ENCODE assay signal across 8 cellular contexts in the genomic region with DNA sequence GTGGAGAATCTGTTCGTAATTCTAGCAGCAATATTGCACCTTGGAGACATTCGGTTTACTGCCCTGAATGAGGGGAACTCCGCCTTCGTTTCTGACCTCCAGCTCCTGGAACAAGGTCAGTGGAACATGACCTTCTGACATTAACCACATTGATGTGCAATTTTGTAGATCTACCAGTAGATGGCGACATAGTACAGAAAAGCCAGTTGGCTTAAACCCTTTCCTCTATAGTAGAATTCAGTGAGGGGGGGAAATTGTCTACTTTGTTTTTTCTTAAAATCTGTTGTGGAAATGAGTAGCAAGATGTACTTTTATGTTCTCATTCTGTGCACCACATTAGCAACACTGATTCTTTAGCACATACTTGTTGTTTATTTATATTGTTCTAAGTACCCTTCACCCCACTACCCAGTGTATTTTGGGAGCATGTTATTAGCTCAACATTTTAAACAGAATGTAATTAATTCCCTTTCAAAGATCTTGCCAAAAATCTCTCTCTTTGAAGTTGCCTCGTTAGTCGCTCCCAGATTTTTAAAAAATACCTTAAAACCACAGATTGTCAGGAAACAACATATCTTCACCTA.
DNase-seq lines count a peak whose midpoint lies in the region; ATAC-seq, FAIRE-seq and TF ChIP-seq lines count a peak whose summit lies in the region.

No MANE protein-coding gene starts in this region.

- no peak overlapping the region for H3K4me2 ChIP-seq in OCI-LY3 (ENCODE audit: low read length)

- no peaks in the 10 kb centered on the region for H3K36me3 ChIP-seq in OCI-LY3 (replicated peaks; ENCODE audit: low read depth, low read length)
- no peaks in the 10 kb centered on the region for H3K36me3 ChIP-seq in colonic mucosa
- no peaks in the 10 kb centered on the region for H3K36me3 ChIP-seq in right lobe of liver
- H3K36me3 ChIP-seq in uterus = no peaks in the 10 kb centered on the region

- H3K9me3 ChIP-seq in OCI-LY3 (ENCODE audit: insufficient read depth, low read length) (no peaks in the 10 kb centered on the region), colonic mucosa (no peaks in the 10 kb centered on the region), right lobe of liver (no peaks in the 10 kb centered on the region), uterus (no peaks in the 10 kb centered on the region)

- no peak overlapping the region for H3K4me3 Mint-ChIP-seq in activated naive CD4-positive, alpha-beta T cell treated with anti-CD3 and anti-CD28 coated beads for 36 hours

- H2AFZ ChIP-seq in OCI-LY3 (ENCODE audit: low read depth, low read length) = no peak overlapping the region

- H3K9me3 Mint-ChIP-seq in activated naive CD4-positive, alpha-beta T cell treated with anti-CD3 and anti-CD28 coated beads, Interleukin-2, amount 50 U/mL, for 72 hours = no peaks in the 10 kb centered on the region
- H3K9me3 Mint-ChIP-seq in activated naive CD4-positive, alpha-beta T cell treated with anti-CD3 and anti-CD28 coated beads for 36 hours = no peaks in the 10 kb centered on the region

- H3K4me1 ChIP-seq in OCI-LY3 (ENCODE audit: low read length) (no peaks in the 10 kb centered on the region), colonic mucosa (no peaks in the 10 kb centered on the region), right lobe of liver (no peaks in the 10 kb centered on the region), uterus (no peaks in the 10 kb centered on the region)

- H3K79me2 ChIP-seq in OCI-LY3 (ENCODE audit: low read length) = no peaks in the 10 kb centered on the region

- WGBS in right lobe of liver (ENCODE audit: insufficient coverage, low coverage, low lambda C conversion rate, missing lambda C conversion rate) = 14% methylated on average over 7 of the region's 7 CpGs

- no peak overlapping the region for H3K27ac Mint-ChIP-seq in activated naive CD4-positive, alpha-beta T cell treated with anti-CD3 and anti-CD28 coated beads, Interleukin-2, amount 50 U/mL, for 72 hours
- H3K27ac Mint-ChIP-seq in activated naive CD4-positive, alpha-beta T cell treated with anti-CD3 and anti-CD28 coated beads for 36 hours = no peak overlapping the region

- peak; percentile 64 to 81 for ATAC-seq in activated naive CD4-positive, alpha-beta T cell treated with anti-CD3 and anti-CD28 coated beads, Interleukin-2, amount 50 U/mL, for 72 hours
- ATAC-seq in GM21717 (IDR thresholded peaks at IDR 0.05; ENCODE audit: unreplicated experiment) (peak; percentile 97), right lobe of liver (peak; percentile 91 to 99 (median 96))

- intact Hi-C loops in activated naive CD4-positive, alpha-beta T cell treated with anti-CD3 and anti-CD28 coated beads for 36 hours (cut with micrococcal nuclease) = loop anchor here (1.0 to 10.0 kb wide), 8 partner anchors 47 to 1451 kb away; no protein-coding TSS in a partner anchor
- intact Hi-C loops in colonic mucosa (cut with DNase I) (loop anchor here (5.0 to 10.0 kb wide), 3 partner anchors 831 to 1453 kb away; no protein-coding TSS in a partner anchor), right lobe of liver (cut with DNase I) (loop anchor here (10.0 kb wide), 2 partner anchors 183 to 1153 kb away; no protein-coding TSS in a partner anchor), uterus (cut with DNase I; ENCODE audit: low total_unique reads) (no loop called here)

- H3K36me3 Mint-ChIP-seq in activated naive CD4-positive, alpha-beta T cell treated with anti-CD3 and anti-CD28 coated beads, Interleukin-2, amount 50 U/mL, for 72 hours = no peaks in the 10 kb centered on the region
- no peaks in the 10 kb centered on the region for H3K36me3 Mint-ChIP-seq in activated naive CD4-positive, alpha-beta T cell treated with anti-CD3 and anti-CD28 coated beads for 36 hours (ENCODE audit: low read depth)

- no peak overlapping the region for H3K27ac ChIP-seq in OCI-LY3 (ENCODE audit: low read length)
- H3K27ac ChIP-seq in colonic mucosa = no peak overlapping the region
- no peak overlapping the region for H3K27ac ChIP-seq in right lobe of liver
- H3K27ac ChIP-seq in uterus = no peak overlapping the region

- H3K4me3 ChIP-seq in OCI-LY3 (ENCODE audit: low read length) (no peak overlapping the region), colonic mucosa (no peak overlapping the region), right lobe of liver (no peak overlapping the region), uterus (no peak overlapping the region)

- CTCF ChIA-PET in activated naive CD4-positive, alpha-beta T cell treated with anti-CD3 and anti-CD28 coated beads for 36 hours (lab: Charles Lee) = interaction anchor here (0.6 to 2.8 kb wide), 9 partner anchors 11 to 828 kb away, joined by 3 to 16 read pairs (median 3); no protein-coding TSS in a partner anchor

- no peaks in the 10 kb centered on the region for H3K4me1 Mint-ChIP-seq in activated naive CD4-positive, alpha-beta T cell treated with anti-CD3 and anti-CD28 coated beads for 36 hours (ENCODE audit: low read depth)

- H3K27me3 Mint-ChIP-seq in activated naive CD4-positive, alpha-beta T cell treated with anti-CD3 and anti-CD28 coated beads for 36 hours (ENCODE audit: low read depth) = peaks cover 4% of the 10 kb centered on the region

- no peaks in the 10 kb centered on the region for H4K20me1 ChIP-seq in OCI-LY3 (ENCODE audit: insufficient read depth, low read length)

- no peak for FAIRE-seq in HTR-8/SVneo (lab: Jason Lieb, UNC)

- TF ChIP-seq CTCF in OCI-LY3 (IDR thresholded peaks at IDR 0.05; ENCODE audit: low read depth, low read length) = peak; percentile 95
- TF ChIP-seq CTCF in colonic mucosa (IDR thresholded peaks at IDR 0.05) = peak; percentile 85
- TF ChIP-seq CTCF in right lobe of liver (IDR thresholded peaks at IDR 0.05) = peak; percentile 86 to 91 (median 90)
- peak; percentile 65 to 82 (median 77) for TF ChIP-seq CTCF in uterus (IDR thresholded peaks at IDR 0.05)

- TF ChIP-seq POLR2A in right lobe of liver (IDR thresholded peaks at IDR 0.05) (no peak), uterus (IDR thresholded peaks at IDR 0.05) (no peak)

- H3K27me3 ChIP-seq in OCI-LY3 (ENCODE audit: low read depth, low read length) = 0 out of 2 replicates have a peak, but pooled peaks cover 3% of the 10 kb centered on the region
- H3K27me3 ChIP-seq in colonic mucosa = no peaks in the 10 kb centered on the region
- no peaks in the 10 kb centered on the region for H3K27me3 ChIP-seq in right lobe of liver
- no peaks in the 10 kb centered on the region for H3K27me3 ChIP-seq in uterus

- H3K9ac ChIP-seq in OCI-LY3 (ENCODE audit: low read length) (no peak overlapping the region), colonic mucosa (ENCODE audit: low read depth in 2 of 2, low read length in 2 of 2) (no peak overlapping the region)

- peak in 1 of 2 donors; percentile 3 for DNase-seq in activated naive CD4-positive, alpha-beta T cell treated with anti-CD3 and anti-CD28 coated beads, Interleukin-2, amount 50 U/mL, for 72 hours (ENCODE audit: low spot score in 2 of 2)
- DNase-seq in activated naive CD4-positive, alpha-beta T cell treated with anti-CD3 and anti-CD28 coated beads for 36 hours = no peak
- peak; percentile 18 for DNase-seq in HTR-8/SVneo (ENCODE audit: insufficient read length, low spot score)
- DNase-seq in colonic mucosa = no peak
- no peak for DNase-seq in right lobe of liver
- DNase-seq in uterus = no peak
